9 cellular contexts compared by ENCODE assay signal in the genomic region with DNA sequence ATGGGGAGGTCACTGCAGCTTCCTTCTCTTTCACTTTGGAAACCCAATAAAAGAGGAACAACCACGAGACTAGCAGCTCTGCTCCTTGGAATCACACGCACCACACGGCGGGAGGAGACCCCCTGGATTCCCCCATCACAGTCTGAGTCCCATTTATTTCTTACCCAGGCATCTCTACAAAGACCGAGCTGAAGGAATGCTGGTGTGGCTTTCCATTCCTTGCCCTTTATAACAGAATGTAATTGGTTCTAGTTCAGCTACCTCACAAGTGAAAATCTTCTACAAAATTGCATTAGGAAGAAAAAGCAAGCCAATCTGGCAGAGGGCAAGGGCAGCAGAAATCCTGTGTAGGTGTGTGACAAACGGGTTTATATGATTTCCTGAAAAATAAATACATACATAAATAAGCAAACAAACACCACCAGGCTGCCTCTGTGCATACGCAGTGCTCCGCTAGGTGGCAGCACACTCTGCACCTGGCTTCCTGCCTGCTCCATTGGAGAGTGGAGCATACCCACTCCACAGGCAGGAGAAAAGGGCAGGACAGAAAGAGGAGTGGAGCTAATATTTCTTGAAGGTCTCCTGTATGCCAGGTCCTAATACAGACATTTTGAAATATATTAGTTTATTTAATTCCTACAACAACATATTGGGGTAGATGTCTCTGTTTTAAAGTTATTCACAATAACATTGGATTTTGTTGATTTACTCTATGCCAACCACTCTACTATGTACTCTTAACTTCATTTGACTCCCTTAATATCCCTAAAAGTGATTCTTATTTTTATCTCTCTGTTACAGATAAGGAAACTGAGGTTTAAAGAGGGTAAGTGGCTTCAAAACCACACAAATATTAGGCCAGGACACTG.
DNase-seq lines count a peak whose midpoint lies in the region; ATAC-seq and TF ChIP-seq lines count a peak whose summit lies in the region.
"Had no signal": no experiment of that assay in that cellular context is flagged by ENCODE, and none has a peak within 500 bp of the region (broad histone marks: within the 10 kb centered on the region; RNA-seq: fewer than 3 reads in every experiment).

No MANE protein-coding gene starts in this region.

- peak in 9 of 14 donors; percentile 3 to 43 (median 24) for DNase-seq in C1 segment of cervical spinal cord (lab: John Stamatoyannopoulos, UW)
- DNase-seq in MV-4-11 (lab: John Stamatoyannopoulos, UW): peak; percentile 5
- peak; percentile 42 for DNase-seq in activated CD4-positive, alpha-beta memory T cell treated with anti-CD3 and anti-CD28 coated beads, Interleukin-2, amount 10 ng/mL, durations not matched to agents 7 days and 5 days
- peak; percentile 40 for DNase-seq in globus pallidus (ENCODE audit: low spot score)
- DNase-seq in progenitor cell of endocrine pancreas (ENCODE audit: low spot score, unreplicated experiment): peak; percentile 58
- DNase-seq in NCI-H128 (lab: John Stamatoyannopoulos, UW; ENCODE audit: unreplicated experiment): no peak

- peak; percentile 98 for TF ChIP-seq CTCF in progenitor cell of endocrine pancreas (IDR thresholded peaks at IDR 0.05; ENCODE audit: unreplicated experiment)

- no peaks in the 10 kb centered on the region for H3K9me3 Mint-ChIP-seq in activated CD4-positive, alpha-beta memory T cell treated with anti-CD3 and anti-CD28 coated beads, Interleukin-2, amount 10 ng/mL, durations not matched to agents 7 days and 5 days
- H3K9me3 Mint-ChIP-seq in progenitor cell of endocrine pancreas (ENCODE audit: low read depth): no peaks in the 10 kb centered on the region
- H3K9me3 Mint-ChIP-seq: T-helper 1 cell treated with Interleukin-12 subunit alpha and Interleukin-12 subunit beta and Interleukin-4 antibody, amounts not matched to agents 30 μg/mL and 1 μg/mL, for 36 hours had no signal

- H3K4me3 Mint-ChIP-seq in activated CD4-positive, alpha-beta memory T cell treated with anti-CD3 and anti-CD28 coated beads, Interleukin-2, amount 10 ng/mL, durations not matched to agents 7 days and 5 days: no peak overlapping the region
- H3K4me3 Mint-ChIP-seq in progenitor cell of endocrine pancreas (ENCODE audit: low read depth): no peak overlapping the region
- H3K4me3 Mint-ChIP-seq: T-helper 1 cell treated with Interleukin-12 subunit alpha and Interleukin-12 subunit beta and Interleukin-4 antibody, amounts not matched to agents 30 μg/mL and 1 μg/mL, for 36 hours had no signal

- no peaks in the 10 kb centered on the region for H3K27me3 Mint-ChIP-seq in activated CD4-positive, alpha-beta memory T cell treated with anti-CD3 and anti-CD28 coated beads, Interleukin-2, amount 10 ng/mL, durations not matched to agents 7 days and 5 days
- peaks cover 3% of the 10 kb centered on the region for H3K27me3 Mint-ChIP-seq in progenitor cell of endocrine pancreas

- POLR2A ChIA-PET in activated CD4-positive, alpha-beta memory T cell treated with anti-CD3 and anti-CD28 coated beads, Interleukin-2, amount 10 ng/mL, durations not matched to agents 7 days and 5 days (lab: Charles Lee): no interaction called here

- no peaks in the 10 kb centered on the region for H3K36me3 Mint-ChIP-seq in activated CD4-positive, alpha-beta memory T cell treated with anti-CD3 and anti-CD28 coated beads, Interleukin-2, amount 10 ng/mL, durations not matched to agents 7 days and 5 days (ENCODE audit: low read depth)
- no peaks in the 10 kb centered on the region for H3K36me3 Mint-ChIP-seq in progenitor cell of endocrine pancreas (ENCODE audit: insufficient read depth)

- CTCF ChIA-PET in activated CD4-positive, alpha-beta memory T cell treated with anti-CD3 and anti-CD28 coated beads, Interleukin-2, amount 10 ng/mL, durations not matched to agents 7 days and 5 days (lab: Charles Lee): interaction anchor here (0.9 to 1.3 kb wide), 3 partner anchors 15 to 1645 kb away, joined by 3 to 4 read pairs (median 3); no protein-coding TSS in a partner anchor

- H3K27ac Mint-ChIP-seq in activated CD4-positive, alpha-beta memory T cell treated with anti-CD3 and anti-CD28 coated beads, Interleukin-2, amount 10 ng/mL, durations not matched to agents 7 days and 5 days: no peak overlapping the region
- H3K27ac Mint-ChIP-seq in progenitor cell of endocrine pancreas: no peak overlapping the region
- H3K27ac Mint-ChIP-seq: T-helper 1 cell treated with Interleukin-12 subunit alpha and Interleukin-12 subunit beta and Interleukin-4 antibody, amounts not matched to agents 30 μg/mL and 1 μg/mL, for 36 hours had no signal

- ATAC-seq in GM18499 (IDR thresholded peaks at IDR 0.05; ENCODE audit: insufficient read depth, unreplicated experiment) (peak; percentile 90), HG02642 (IDR thresholded peaks at IDR 0.05; ENCODE audit: poor library complexity, unreplicated experiment) (peak; percentile 99)

- H3K4me1 Mint-ChIP-seq in activated CD4-positive, alpha-beta memory T cell treated with anti-CD3 and anti-CD28 coated beads, Interleukin-2, amount 10 ng/mL, durations not matched to agents 7 days and 5 days: no peaks in the 10 kb centered on the region
- peaks cover 1% of the 10 kb centered on the region for H3K4me1 Mint-ChIP-seq in progenitor cell of endocrine pancreas (ENCODE audit: low read depth)
